Comparison of ENCODE assay signal across 7 cellular contexts in genomic region chr4:173111031-173111430, GRCh38.
"Had no signal": no experiment of that assay in that cellular context is flagged by ENCODE, and none has a peak within 500 bp of the region (broad histone marks: within the 10 kb centered on the region; RNA-seq: fewer than 3 reads in every experiment).

No MANE protein-coding gene starts in this region.

- DNase-seq: GOT3, H7, HFFc6, KG1 had no signal

- H3K4me3 ChIP-seq: HAP-1 had no signal

- H3K36me3 ChIP-seq: HAP-1 had no signal

- H3K4me1 ChIP-seq: HAP-1 had no signal

- FAIRE-seq: HTR-8/SVneo had no signal

- H3K9me3 ChIP-seq: HAP-1 had no signal

- ATAC-seq: HCT116 had no signal
